Comparison of ENCODE assay signal across 8 cellular contexts in the genomic region with DNA sequence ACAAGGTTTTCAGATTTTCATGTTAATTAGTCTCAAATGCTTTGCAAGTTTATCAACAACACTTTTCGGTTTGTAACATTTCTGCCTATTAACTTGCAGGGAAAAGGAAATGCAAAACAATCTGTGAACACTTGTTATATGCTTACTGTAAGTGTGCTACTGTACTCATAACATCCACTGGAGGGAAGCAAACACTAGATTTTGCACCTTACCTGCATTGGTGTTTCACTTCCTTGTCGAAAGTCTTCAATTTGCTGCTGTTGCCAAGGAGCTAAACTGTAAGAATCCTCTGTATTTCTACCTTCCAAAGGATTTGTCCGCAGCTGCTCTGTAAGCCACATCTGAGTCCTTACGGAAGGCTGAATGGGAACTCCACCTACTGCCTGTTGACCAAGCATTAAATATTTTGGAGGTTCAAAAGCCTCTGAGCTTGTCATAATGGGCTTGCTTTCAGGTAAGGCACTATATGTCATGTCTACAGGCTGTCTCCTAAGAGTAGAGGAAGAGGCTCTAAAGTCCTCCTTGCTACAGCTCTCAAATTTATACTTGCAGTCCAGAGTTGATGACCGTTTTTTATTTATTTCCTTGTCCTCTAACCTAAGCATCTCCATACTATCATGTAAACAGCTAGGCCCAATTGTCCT. TPM values are rescaled to one million over a fixed set of nuclear protein-coding genes. Genes with fewer than 3 reads are reported as not detected.
DNase-seq lines count a peak whose midpoint lies in the region; ATAC-seq and TF ChIP-seq lines count a peak whose summit lies in the region.

No MANE protein-coding gene starts in this region.

- peak overlapping the region; percentile 0 for H3K27ac ChIP-seq in psoas muscle

- peaks cover 31% of the 10 kb centered on the region for H3K4me1 ChIP-seq in psoas muscle

- DNase-seq in NOMO-1 (lab: John Stamatoyannopoulos, UW; ENCODE audit: unreplicated experiment in 2 of 2): peak; percentile 26 to 67
- no peak for DNase-seq in NOMO-1 treated with dmso at 0.1 percent for 144 hours (lab: John Stamatoyannopoulos, UW; ENCODE audit: unreplicated experiment)
- peak; percentile 45 for DNase-seq in NCI-H774 (lab: John Stamatoyannopoulos, UW)
- DNase-seq in choroid plexus epithelial cell (ENCODE audit: low read depth): peak; percentile 53
- DNase-seq in psoas muscle: no peak
- no peak for DNase-seq in activated effector memory CD4-positive, alpha-beta T cell treated with anti-CD3 and anti-CD28 coated beads, Interleukin-2, amount 50 U/mL, for 16 hours

- H3K9me3 ChIP-seq in psoas muscle: no peaks in the 10 kb centered on the region

- no peaks in the 10 kb centered on the region for H3K27me3 ChIP-seq in psoas muscle (ENCODE audit: insufficient read depth in 3 of 3, low read length in 2 of 3)

- intact Hi-C loops in psoas muscle (cut with DNase I): no loop called here

- H3K36me3 ChIP-seq in psoas muscle (ENCODE audit: insufficient read depth in 1 of 2, low read depth in 1 of 2): peaks cover 3 to 15% of the 10 kb centered on the region in 2 donors

- ATAC-seq in GM19395 (IDR thresholded peaks at IDR 0.05; ENCODE audit: unreplicated experiment) (peak; percentile 100), HG03196 (IDR thresholded peaks at IDR 0.05; ENCODE audit: unreplicated experiment) (peak; percentile 94), psoas muscle (peak in 3 of 4 donors; percentile 39 to 52 (median 50))

- H3K4me3 ChIP-seq in choroid plexus epithelial cell (ENCODE audit: low read depth, low read length) (no peak overlapping the region), psoas muscle (no peak overlapping the region)

- 67 to 73% (median 68%) methylated on average over 5 of the region's 5 CpGs for WGBS in psoas muscle, 3 donors

- TF ChIP-seq CTCF in choroid plexus epithelial cell (conservative IDR thresholded peaks at IDR 0.05; ENCODE audit: low read depth, low read length) (peak; percentile 50), psoas muscle (IDR thresholded peaks at IDR 0.05) (peak; percentile 42)

RNA-seq across cellular contexts. Expression of a gene that starts 17.3 kb away (rescaled TPM):
- total RNA-seq in psoas muscle: 100 to 1,000 TPM; 158 to 239 (median 211) TPM
- polyA plus RNA-seq in psoas muscle: 100 to 1,000 TPM in 2 of 3 donors, 10 to 100 TPM in 1; 72.7 to 214 (median 115) TPM

Comparison
In these comparisons a context has a peak if more than half of its experiments do, and no peak if none do; other contexts are left out.
1. DNase-seq: peak in NOMO-1 (2 of 2), NCI-H774 (single experiment) and choroid plexus epithelial cell (single experiment); none in NOMO-1 treated with dmso at 0.1 percent for 144 hours (single experiment), psoas muscle (0 of 2) and activated effector memory CD4-positive, alpha-beta T cell treated with anti-CD3 and anti-CD28 coated beads, Interleukin-2, amount 50 U/mL, for 16 hours (single experiment).
2. ATAC-seq: peak in every context shown above with its lines; median percentile 100 in GM19395; 94 in HG03196; 50 in psoas muscle.